9 cellular contexts compared by ENCODE assay signal in genomic region chr2:66446178-66446860, GRCh38. TPM values are rescaled to one million over a fixed set of nuclear protein-coding genes. Genes with fewer than 3 reads are reported as not detected.
A peak's percentile ranks its signal among the peaks of the same experiment; 100 is the strongest.
DNase-seq lines count a peak whose midpoint lies in the region; ATAC-seq, FAIRE-seq and TF ChIP-seq lines count a peak whose summit lies in the region.
"Had no signal": no experiment of that assay in that cellular context is flagged by ENCODE, and none has a peak within 500 bp of the region (broad histone marks: within the 10 kb centered on the region; RNA-seq: fewer than 3 reads in every experiment).

No MANE protein-coding gene starts in this region.

- H3K27ac ChIP-seq in dorsolateral prefrontal cortex, result peak overlapping the region in 39 of 59 donors; percentile 12 to 87 (median 70)
- peak overlapping the region; percentile 77 to 84 for H3K27ac ChIP-seq in kidney (ENCODE audit: low read depth in 2 of 2, low read length in 2 of 2)
- H3K27ac ChIP-seq in skeletal muscle tissue (ENCODE audit: low read depth, low read length), result peak overlapping the region; percentile 6
- H3K27ac ChIP-seq: SJSA1 had no signal

- H3K4me1 ChIP-seq in kidney (ENCODE audit: control insufficient read depth in 1 of 2, insufficient read depth in 1 of 2, low read depth in 1 of 2, low read length in 2 of 2) (peaks cover 0 to 4% of the 10 kb centered on the region in 2 donors), skeletal muscle tissue (ENCODE audit: control insufficient read depth in 3 of 3, insufficient read depth in 3 of 3, low read length in 3 of 3) (no peaks in the 10 kb centered on the region)
- H3K4me1 ChIP-seq: SJSA1 had no signal

- FAIRE-seq in kidney (lab: Jason Lieb, UNC), result no peak

- no peaks in the 10 kb centered on the region for H3K36me3 ChIP-seq in kidney (ENCODE audit: control insufficient read depth in 1 of 2, insufficient read depth in 2 of 2, low read length in 2 of 2)
- H3K36me3 ChIP-seq in skeletal muscle tissue (ENCODE audit: control insufficient read depth in 3 of 3, insufficient read depth in 3 of 3, low read length in 3 of 3), result peaks cover 0 to 9% (median 7%) of the 10 kb centered on the region in 3 donors

- H3K9ac ChIP-seq in kidney (ENCODE audit: low read length in 2 of 2) (peak overlapping the region; percentile 23 to 59), skeletal muscle tissue (ENCODE audit: low read depth in 1 of 3, low read length in 3 of 3) (peak overlapping the region in 1 of 3 donors; percentile 51)

- peaks cover 0 to 23% (median 0%) of the 10 kb centered on the region in 45 donors for H3K27me3 ChIP-seq in dorsolateral prefrontal cortex
- H3K27me3 ChIP-seq in skeletal muscle tissue (ENCODE audit: control insufficient read depth in 3 of 3, insufficient read depth in 3 of 3, low read length in 3 of 3), result no peaks in the 10 kb centered on the region
- H3K27me3 ChIP-seq: SJSA1 had no signal

- H3K9me3 ChIP-seq in kidney (ENCODE audit: control insufficient read depth in 1 of 2, low read length in 2 of 2) (no peaks in the 10 kb centered on the region), skeletal muscle tissue (ENCODE audit: control insufficient read depth in 3 of 3, low read length in 3 of 3) (no peaks in the 10 kb centered on the region)
- H3K9me3 ChIP-seq: SJSA1 had no signal

- DNase-seq in GM04503 (ENCODE audit: low read depth), result peak; percentile 37
- peak in 1 of 10 donors; percentile 57 for DNase-seq in dorsolateral prefrontal cortex
- peak; percentile 84 for DNase-seq in kidney
- DNase-seq in activated CD8-positive, alpha-beta memory T cell treated with anti-CD3 and anti-CD28 coated beads, Interleukin-2, amount 50 U/mL, for 4 hours, result no peak
- DNase-seq in central memory CD4-positive, alpha-beta T cell, result no peak

- TF ChIP-seq CTCF in dorsolateral prefrontal cortex (IDR thresholded peaks at IDR 0.05 in 54 of 56, conservative IDR thresholded peaks at IDR 0.05 in 2 of 56; ENCODE audit: low read depth in 1 of 56, partially characterized antibody in 56 of 56), result no peak
- no peak for TF ChIP-seq CTCF in kidney (IDR thresholded peaks at IDR 0.05; ENCODE audit: borderline replicate concordance, extremely low read depth, insufficient read depth)

- H3K4me3 ChIP-seq in dorsolateral prefrontal cortex (peak overlapping the region in 10 of 59 donors; percentile 5 to 40 (median 15)), kidney (ENCODE audit: low read length in 2 of 2) (peak overlapping the region; percentile 30 to 37), skeletal muscle tissue (ENCODE audit: low read length in 3 of 3) (peak overlapping the region in 1 of 3 donors; percentile 10)
- H3K4me3 ChIP-seq: SJSA1 had no signal

- intact Hi-C loops in dorsolateral prefrontal cortex (cut with DNase I), result no loop called here
- intact Hi-C loops in kidney (cut with DNase I), result no loop called here

- ATAC-seq in HG03045 (IDR thresholded peaks at IDR 0.05; ENCODE audit: unreplicated experiment), result no peak
- ATAC-seq in HG02870 (IDR thresholded peaks at IDR 0.05; ENCODE audit: unreplicated experiment), result no peak

RNA-seq across cellular contexts. Expression of gene MEIS1, which starts 11.4 kb away (rescaled TPM):
- total RNA-seq in dorsolateral prefrontal cortex (10 to 100 TPM in 112 of 120 experiments, 1 to 10 TPM in 8; 6.7 to 51.0 (median 18.0) TPM), kidney (36.7 TPM), skeletal muscle tissue (13.6 TPM)
- polyA plus RNA-seq in kidney (ENCODE audit: insufficient read depth, low read depth, low replicate concordance), result 7.3 TPM

Comparison
In these comparisons a context has a peak if more than half of its experiments do, and no peak if none do; other contexts are left out.
1. DNase-seq: peak in GM04503 (single experiment) and kidney (single experiment); none in activated CD8-positive, alpha-beta memory T cell treated with anti-CD3 and anti-CD28 coated beads, Interleukin-2, amount 50 U/mL, for 4 hours (single experiment) and central memory CD4-positive, alpha-beta T cell (single experiment).
2. H3K27ac ChIP-seq: peak in every context shown above with its lines; median percentile 80 in kidney; 70 in dorsolateral prefrontal cortex; 6 in skeletal muscle tissue.